In genomic region chr11:126282742-126283591, GRCh38 we compare ENCODE assay signal across 8 cellular contexts. TPM values are rescaled to one million over a fixed set of nuclear protein-coding genes. Genes with fewer than 3 reads are reported as not detected.
A peak's percentile ranks its signal among the peaks of the same experiment; 100 is the strongest.
DNase-seq lines count a peak whose midpoint lies in the region; ATAC-seq and TF ChIP-seq lines count a peak whose summit lies in the region.

TIRAP (plus strand) TSS chr11:126283093; CDS start chr11:126290895, 7,802 bp downstream.

- H3K79me1 ChIP-seq in neuronal stem cell (ENCODE audit: low read depth, low read length) = no peaks in the 10 kb centered on the region

- peaks cover 63% of the 10 kb centered on the region for H3K4me1 Mint-ChIP-seq in activated naive CD4-positive, alpha-beta T cell treated with anti-CD3 and anti-CD28 coated beads, Interleukin-2, amount 50 U/mL, for 24 hours

- H3K27me3 Mint-ChIP-seq in activated naive CD4-positive, alpha-beta T cell treated with anti-CD3 and anti-CD28 coated beads, Interleukin-2, amount 50 U/mL, for 24 hours = no peaks in the 10 kb centered on the region

- H3K4me3 Mint-ChIP-seq in activated naive CD4-positive, alpha-beta T cell treated with anti-CD3 and anti-CD28 coated beads, Interleukin-2, amount 50 U/mL, for 24 hours = peak within 1 kb of the TSS; percentile 99

- peak within 1 kb of the TSS; percentile 95 for H3K9ac ChIP-seq in neuronal stem cell (ENCODE audit: low read depth, low read length, poor library complexity)

- no peaks in the 10 kb centered on the region for H3K9me3 ChIP-seq in neuronal stem cell (replicated peaks in 1 of 2; ENCODE audit: control insufficient read depth in 2 of 2, insufficient read depth in 1 of 2, low read depth in 1 of 2, low read length in 2 of 2)

- peaks cover 2 to 14% of the 10 kb centered on the region in 2 donors for H3K36me3 ChIP-seq in neuronal stem cell (replicated peaks in 1 of 2; ENCODE audit: control insufficient read depth in 2 of 2, insufficient read depth in 2 of 2, low read length in 2 of 2)

- H3K4me2 ChIP-seq in neuronal stem cell (ENCODE audit: insufficient read depth, low read length, poor library complexity, severe bottlenecking) = peak within 1 kb of the TSS; percentile 97

- peak within 1 kb of the TSS; percentile 98 for H3K27ac Mint-ChIP-seq in activated naive CD4-positive, alpha-beta T cell treated with anti-CD3 and anti-CD28 coated beads, Interleukin-2, amount 50 U/mL, for 24 hours

- H3K9me3 Mint-ChIP-seq in activated naive CD4-positive, alpha-beta T cell treated with anti-CD3 and anti-CD28 coated beads, Interleukin-2, amount 50 U/mL, for 24 hours = no peaks in the 10 kb centered on the region

- peaks cover 2% of the 10 kb centered on the region for H3K36me3 Mint-ChIP-seq in activated naive CD4-positive, alpha-beta T cell treated with anti-CD3 and anti-CD28 coated beads, Interleukin-2, amount 50 U/mL, for 24 hours

- peaks cover 5 to 7% of the 10 kb centered on the region in 2 donors for H3K4me1 ChIP-seq in neuronal stem cell (ENCODE audit: control insufficient read depth in 2 of 2, insufficient read depth in 1 of 2, low read depth in 1 of 2, low read length in 2 of 2)

- WGBS in neuronal stem cell (ENCODE audit: extremely low coverage in 2 of 2, insufficient read length in 2 of 2, insufficient replicate concordance in 1 of 2), 2 donors = no CpG with 5 or more reads among the region's 82 CpGs

- H3K27me3 ChIP-seq in neuronal stem cell (ENCODE audit: control insufficient read depth in 3 of 3, insufficient read depth in 3 of 3, low read depth in 1 of 3, low read length in 3 of 3) = peaks cover 0 to 2% (median 0%) of the 10 kb centered on the region in 3 experiments

- H4K8ac ChIP-seq in neuronal stem cell (ENCODE audit: low read depth, low read length) = no peak within 1 kb of the TSS

- peak; percentile 38 for DNase-seq in DMS79 (lab: John Stamatoyannopoulos, UW)
- no peak for DNase-seq in Jurkat, Clone E6-1 (ENCODE audit: low read depth, low spot score)
- peak; percentile 52 for DNase-seq in germinal center (ENCODE audit: low spot score)
- no peak for DNase-seq in neuronal stem cell (ENCODE audit: low spot score)
- peak; percentile 67 for DNase-seq in ureter (ENCODE audit: low spot score)

- no peak within 1 kb of the TSS for H3K27ac ChIP-seq in neuronal stem cell (replicated peaks; ENCODE audit: low read length)

- peak within 1 kb of the TSS; percentile 94 for H3K23ac ChIP-seq in neuronal stem cell (ENCODE audit: low read depth, low read length, poor library complexity)

- peak within 1 kb of the TSS; percentile 61 for H3K4me3 ChIP-seq in Jurkat, Clone E6-1 (ENCODE audit: low read length)
- H3K4me3 ChIP-seq in neuronal stem cell (ENCODE audit: low read length in 2 of 2) = peak within 1 kb of the TSS; percentile 81 to 86

- no peak within 1 kb of the TSS for H3K14ac ChIP-seq in neuronal stem cell (ENCODE audit: low read length)

- peak within 1 kb of the TSS; percentile 21 for H2BK120ac ChIP-seq in neuronal stem cell (ENCODE audit: low read depth, low read length)

- H3K4ac ChIP-seq in neuronal stem cell (ENCODE audit: low read length) = no peak within 1 kb of the TSS

- H2BK12ac ChIP-seq in neuronal stem cell (ENCODE audit: low read length) = no peak within 1 kb of the TSS

- H2AFZ ChIP-seq in neuronal stem cell (ENCODE audit: low read length) = peak within 1 kb of the TSS; percentile 98

- ATAC-seq in GM21528 (IDR thresholded peaks at IDR 0.05; ENCODE audit: low FRiP score, unreplicated experiment) (peak; percentile 59), SK-N-SH treated with all-trans-retinoic acid at 6 μM for 48 hours (peak; percentile 88)

- no peak within 1 kb of the TSS for H2AK5ac ChIP-seq in neuronal stem cell (ENCODE audit: low read depth, low read length)

- H3K18ac ChIP-seq in neuronal stem cell (ENCODE audit: low read length) = peak within 1 kb of the TSS; percentile 97

- no peak within 1 kb of the TSS for H4K91ac ChIP-seq in neuronal stem cell (ENCODE audit: low read depth, low read length, poor library complexity)

- peak within 1 kb of the TSS; percentile 62 for H2BK15ac ChIP-seq in neuronal stem cell (ENCODE audit: low read length)

- peak within 1 kb of the TSS; percentile 76 for H2BK5ac ChIP-seq in neuronal stem cell (ENCODE audit: low read length)

TF ChIP-seq in SK-N-SH treated with all-trans-retinoic acid at 6 μM for 48 hours, 23 proteins besides CTCF, POLR2A, EP300 and RAD21:
- TF ChIP-seq PATZ1 (CRISPR knock-in tag; IDR thresholded peaks at IDR 0.05; ENCODE audit: borderline replicate concordance) (peak; percentile 19; the same call in 1 of the 2 replicates), TOX (CRISPR knock-in tag; IDR thresholded peaks at IDR 0.05; ENCODE audit: borderline replicate concordance) (no peak)

RNA-seq across cellular contexts. Expression of gene TIRAP, which starts in this region (rescaled TPM):
- 4.9 TPM for polyA plus RNA-seq in Jurkat, Clone E6-1 (2012; ENCODE audit: insufficient read depth, insufficient read length)
- 4.2 TPM for polyA plus RNA-seq in neuronal stem cell (2013, experiment 1 of 2)
- 4.2 TPM for polyA plus RNA-seq in neuronal stem cell (2013, experiment 2 of 2)
- 14.5 TPM for total RNA-seq in ureter

Comparison
In these comparisons a context has a peak if more than half of its experiments do, and no peak if none do; other contexts are left out.
1. DNase-seq: peak in DMS79 (single experiment), germinal center (single experiment) and ureter (single experiment); none in Jurkat, Clone E6-1 (single experiment) and neuronal stem cell (single experiment).